17 cellular contexts compared by ENCODE assay signal in genomic region chr17:8628172-8628571, GRCh38. TPM values are rescaled to one million over a fixed set of nuclear protein-coding genes. Genes with fewer than 3 reads are reported as not detected.
DNase-seq lines count a peak whose midpoint lies in the region; ATAC-seq and TF ChIP-seq lines count a peak whose summit lies in the region.
"Had no signal": no experiment of that assay in that cellular context is flagged by ENCODE, and none has a peak within 500 bp of the region (broad histone marks: within the 10 kb centered on the region; RNA-seq: fewer than 3 reads in every experiment).

No MANE protein-coding gene starts in this region.

- H3F3A ChIP-seq in GM23248 (ENCODE audit: insufficient read depth) = no peaks in the 10 kb centered on the region; the same call in none of the 2 replicates

- ATAC-seq in HG03280 (IDR thresholded peaks at IDR 0.05; ENCODE audit: unreplicated experiment) (no peak), esophagus mucosa (no peak)

- in situ Hi-C loops in GM23248 (cut with MboI) = no loop called here

- peak overlapping the region; percentile 85 for H2AFZ ChIP-seq in GM23248
- no peak overlapping the region for H2AFZ ChIP-seq in neuron (ENCODE audit: low read depth, low read length)

- WGBS in GM23248 (ENCODE audit: low coverage in 1 of 2, low lambda C conversion rate in 2 of 2, missing lambda C conversion rate in 2 of 2), 2 experiments = 71 to 76% methylated on average over 2 of the region's 2 CpGs
- WGBS in endodermal cell (ENCODE audit: insufficient coverage in 1 of 2, insufficient read length in 1 of 2), 2 experiments = 25 to 26% methylated on average over 1 of the region's 2 CpGs
- 63% methylated on average over 2 of the region's 2 CpGs for WGBS in esophagus muscularis mucosa

- H3K36me3 Mint-ChIP-seq in endodermal cell (ENCODE audit: low read depth) = peaks cover 5% of the 10 kb centered on the region

- H3K9me3 Mint-ChIP-seq in endodermal cell = no peaks in the 10 kb centered on the region
- H3K9me3 Mint-ChIP-seq: activated CD4-positive, alpha-beta T cell treated with anti-CD3 and anti-CD28 coated beads, Interleukin-2, amount 10 ng/mL, durations not matched to agents 7 days and 5 days; activated T-helper 2 cell treated with anti-CD3 and anti-CD28 coated beads, Interferon-gamma antibody, Interleukin-2, Interleukin-4, amounts not matched to agents 10 μg/mL and 5 μg/mL and 100 μg/mL, durations not matched to agents 14 hours and 24 hours and 36 hours; central memory CD8-positive, alpha-beta T cell; stimulated activated naive CD8-positive, alpha-beta T cell treated with anti-CD3 and anti-CD28 coated beads, Interleukin-15, Interleukin-2, amounts not matched to agents 100 ng/mL and 50 ng/mL, for 24 hours had no signal

- no peak overlapping the region for H3K27ac Mint-ChIP-seq in endodermal cell
- H3K27ac Mint-ChIP-seq: activated CD4-positive, alpha-beta T cell treated with anti-CD3 and anti-CD28 coated beads, Interleukin-2, amount 10 ng/mL, durations not matched to agents 7 days and 5 days; activated T-helper 2 cell treated with anti-CD3 and anti-CD28 coated beads, Interferon-gamma antibody, Interleukin-2, Interleukin-4, amounts not matched to agents 10 μg/mL and 5 μg/mL and 100 μg/mL, durations not matched to agents 14 hours and 24 hours and 36 hours; stimulated activated naive CD8-positive, alpha-beta T cell treated with anti-CD3 and anti-CD28 coated beads, Interleukin-15, Interleukin-2, amounts not matched to agents 100 ng/mL and 50 ng/mL, for 24 hours had no signal

- H3K79me2 ChIP-seq in GM23248 (ENCODE audit: insufficient read depth) = peaks cover 70% of the 10 kb centered on the region

- H3K9me2 ChIP-seq in GM23248 (ENCODE audit: insufficient read depth) = no peaks in the 10 kb centered on the region

- H3K36me3 ChIP-seq in GM23248 (ENCODE audit: low read depth) (no peaks in the 10 kb centered on the region), endodermal cell (ENCODE audit: control insufficient read depth, insufficient read depth, low read length) (peaks cover 10% of the 10 kb centered on the region), neuron (ENCODE audit: insufficient read depth, low read length) (peaks cover 8% of the 10 kb centered on the region), esophagus muscularis mucosa (no peaks in the 10 kb centered on the region)
- H3K36me3 ChIP-seq: ovary had no signal

- H3K4me3 Mint-ChIP-seq in endodermal cell = peak overlapping the region; percentile 99
- H3K4me3 Mint-ChIP-seq: central memory CD8-positive, alpha-beta T cell had no signal

- no peak for TF ChIP-seq POLR2A in esophagus muscularis mucosa (IDR thresholded peaks at IDR 0.05; ENCODE audit: low read depth)

- H3K27me3 ChIP-seq in GM23248 (replicated peaks; ENCODE audit: insufficient read depth) = no peaks in the 10 kb centered on the region
- H3K27me3 ChIP-seq in endodermal cell (ENCODE audit: control insufficient read depth, insufficient read depth, low read length, poor library complexity, severe bottlenecking) = no peaks in the 10 kb centered on the region
- H3K27me3 ChIP-seq in neuron (ENCODE audit: insufficient read depth, low read length) = no peaks in the 10 kb centered on the region
- peaks cover 0 to 2% (median 0%) of the 10 kb centered on the region in 4 donors for H3K27me3 ChIP-seq in esophagus muscularis mucosa
- H3K27me3 ChIP-seq: ovary had no signal

- peak overlapping the region; percentile 96 for H3K4me3 ChIP-seq in GM23248
- H3K4me3 ChIP-seq in endodermal cell (ENCODE audit: low read length) = peak overlapping the region; percentile 82
- peak overlapping the region; percentile 100 for H3K4me3 ChIP-seq in neuron (ENCODE audit: low read length)
- peak overlapping the region in 1 of 4 donors; percentile 98 for H3K4me3 ChIP-seq in esophagus muscularis mucosa
- H3K4me3 ChIP-seq: ovary had no signal

- H3K4me2 ChIP-seq in GM23248 (ENCODE audit: unreplicated experiment) = peak overlapping the region; percentile 97

- peaks cover 9% of the 10 kb centered on the region; the same call in 1 of the 2 replicates for H3K4me1 ChIP-seq in GM23248 (ENCODE audit: insufficient read depth)
- H3K4me1 ChIP-seq in endodermal cell (ENCODE audit: control insufficient read depth, insufficient read depth, low read length) = peaks cover 10% of the 10 kb centered on the region
- H3K4me1 ChIP-seq in neuron (ENCODE audit: insufficient read depth, low read length) = peaks cover 35% of the 10 kb centered on the region
- peaks cover 12 to 34% (median 22%) of the 10 kb centered on the region in 4 donors for H3K4me1 ChIP-seq in esophagus muscularis mucosa

- TF ChIP-seq CTCF in endodermal cell (conservative IDR thresholded peaks at IDR 0.05) (no peak), esophagus muscularis mucosa (IDR thresholded peaks at IDR 0.05) (no peak)

- no peak overlapping the region for H3K27ac ChIP-seq in GM23248
- H3K27ac ChIP-seq in endodermal cell (ENCODE audit: low read depth, low read length) = no peak overlapping the region
- H3K27ac ChIP-seq in esophagus muscularis mucosa (replicated peaks in 1 of 4) = no peak overlapping the region
- H3K27ac ChIP-seq: ovary had no signal

- H3K9me3 ChIP-seq in GM23248 (ENCODE audit: low read depth) (no peaks in the 10 kb centered on the region), endodermal cell (ENCODE audit: control insufficient read depth, low read length) (no peaks in the 10 kb centered on the region), neuron (ENCODE audit: low read length) (peaks cover 5% of the 10 kb centered on the region), esophagus muscularis mucosa (no peaks in the 10 kb centered on the region)
- H3K9me3 ChIP-seq: ovary had no signal

- DNase-seq in GM23248 (peak; percentile 16), NCI-H69 (lab: John Stamatoyannopoulos, UW) (peak; percentile 61), endodermal cell (no peak), esophagus muscularis mucosa (ENCODE audit: extremely low spot score) (no peak), cerebellar cortex (ENCODE audit: low spot score) (no peak)
- DNase-seq: activated CD4-positive, alpha-beta T cell treated with anti-CD3 and anti-CD28 coated beads, Interleukin-2, amount 10 ng/mL, durations not matched to agents 7 days and 5 days; DMS153; foreskin melanocyte; NCI-H526 treated with DMSO at 0.1 percent for 48 hours; ovary; stimulated activated CD4-positive, alpha-beta T cell treated with anti-CD3 and anti-CD28 coated beads, Interleukin-2, amount 100 ng/mL, for 24 hours had no signal

- intact Hi-C loops in esophagus muscularis mucosa (cut with DNase I) = no loop called here

- H3K9ac ChIP-seq in GM23248 = peak overlapping the region; percentile 93; the same call in 1 of the 2 replicates
- H3K9ac ChIP-seq in endodermal cell (ENCODE audit: extremely low read depth, low read length, poor library complexity, severe bottlenecking) = no peak overlapping the region

- TF ChIP-seq EP300 in esophagus muscularis mucosa (IDR thresholded peaks at IDR 0.05) = no peak

- no peaks in the 10 kb centered on the region for H4K20me1 ChIP-seq in GM23248 (ENCODE audit: insufficient read depth)

- peaks cover 35% of the 10 kb centered on the region for H3K4me1 Mint-ChIP-seq in endodermal cell

- no peaks in the 10 kb centered on the region for H3K27me3 Mint-ChIP-seq in endodermal cell (ENCODE audit: insufficient read depth)

RNA-seq across cellular contexts. Expression of gene MYH10, which starts 2.4 kb away (rescaled TPM):
- total RNA-seq in GM23248 (2014; rRNA removed; shearing (Covaris generic)) = 39.2 and 46.8 TPM in 2 replicates
- 69.5 and 76.8 TPM in 2 replicates for polyA plus RNA-seq in GM23248 (2016; fragmentation: Nextera tagmentation; extraction: Ambion mirVana)
- total RNA-seq in endodermal cell (100 to 1,000 TPM; 251 to 257 TPM), esophagus mucosa (24.6 TPM), esophagus muscularis mucosa (10 to 100 TPM; 18.9 to 42.0 (median 29.3) TPM)
- 154 TPM for polyA plus RNA-seq in endodermal cell (2013, experiment 1 of 2)
- 145 TPM for polyA plus RNA-seq in endodermal cell (2013, experiment 2 of 2)

Comparison
In these comparisons a context has a peak if more than half of its experiments do, and no peak if none do; other contexts are left out.
1. DNase-seq: peak in GM23248 (single experiment) and NCI-H69 (single experiment); none in endodermal cell (single experiment), esophagus muscularis mucosa (single experiment) and cerebellar cortex (single experiment).